Comparison of ENCODE assay signal across 13 cellular contexts in the genomic region with DNA sequence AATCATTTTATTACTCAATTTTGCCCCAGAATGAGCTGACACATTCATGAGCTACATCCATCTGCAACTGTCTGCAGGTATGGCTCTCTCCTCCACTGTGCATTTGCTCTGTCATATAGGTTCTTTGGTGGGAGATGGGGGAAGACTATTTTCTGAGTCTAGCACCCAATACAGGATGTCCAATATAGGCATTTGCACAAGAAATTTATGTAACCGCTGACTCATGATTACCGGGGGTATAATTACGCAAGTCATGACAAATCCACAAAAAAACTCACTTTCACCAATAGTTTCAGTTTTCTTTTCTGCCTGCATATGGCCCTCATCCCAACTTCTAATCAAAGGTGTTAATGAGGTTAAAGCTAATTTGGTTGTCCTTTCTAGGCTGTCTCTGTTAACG. TPM values are rescaled to one million over a fixed set of nuclear protein-coding genes. Genes with fewer than 3 reads are reported as not detected.
DNase-seq lines count a peak whose midpoint lies in the region; ATAC-seq and TF ChIP-seq lines count a peak whose summit lies in the region.
"Had no signal": no experiment of that assay in that cellular context is flagged by ENCODE, and none has a peak within 500 bp of the region (broad histone marks: within the 10 kb centered on the region; RNA-seq: fewer than 3 reads in every experiment).

No MANE protein-coding gene starts in this region.

- H3K4me3 ChIP-seq in fibroblast of villous mesenchyme (ENCODE audit: low read depth, low read length), result no peak overlapping the region

- CTCF ChIA-PET in RWPE1 (lab: Yijun Ruan, JAX), result interaction anchor here (0.6 to 1.0 kb wide), 3 partner anchors 18 to 407 kb away, joined by 3 to 4 read pairs (median 3); partner anchors contain the start of gene VSIG8

- POLR2A ChIA-PET in RWPE1 (lab: Yijun Ruan, JAX; ENCODE audit: low non-redundant PET), result no interaction called here

- ATAC-seq in GM19467 (IDR thresholded peaks at IDR 0.05; ENCODE audit: unreplicated experiment) (no peak), GM19463 (IDR thresholded peaks at IDR 0.05; ENCODE audit: unreplicated experiment) (no peak)
- ATAC-seq: sciatic nerve had no signal

- peak overlapping the region; percentile 56; the same call in 1 of the 2 replicates for H3K27ac ChIP-seq in RWPE1

- peak; percentile 75 for DNase-seq in AG08395 (ENCODE audit: low spot score)
- peak; percentile 84 for DNase-seq in HS-5 (ENCODE audit: low read depth)
- DNase-seq in RWPE1 (ENCODE audit: low spot score), result peak; percentile 92
- peak; percentile 88 for DNase-seq in fibroblast of villous mesenchyme (ENCODE audit: low read depth)
- DNase-seq in activated CD8-positive, alpha-beta memory T cell treated with anti-CD3 and anti-CD28 coated beads for 24 hours, result no peak
- no peak for DNase-seq in activated CD4-positive, alpha-beta T cell treated with anti-CD3 and anti-CD28 coated beads, Interleukin-2, amount 50 U/mL, for 1 hour
- DNase-seq: CD4-positive, alpha-beta memory T cell had no signal

- TF ChIP-seq CTCF in RWPE1 (conservative IDR thresholded peaks at IDR 0.05; ENCODE audit: low read depth) (no peak), fibroblast of villous mesenchyme (IDR thresholded peaks at IDR 0.05; ENCODE audit: insufficient read depth, low read depth, low read length) (no peak)

RNA-seq across cellular contexts. Expression of gene VSIG8, which starts 17.5 kb away (rescaled TPM):
- total RNA-seq in fibroblast of villous mesenchyme, result under 0.01 TPM in 1 of 2 replicates, not detected in the other
- total RNA-seq: activated CD8-positive, alpha-beta memory T cell treated with anti-CD3 and anti-CD28 coated beads for 36 hours; CD4-positive, alpha-beta memory T cell; mucosa of gallbladder; sciatic nerve; T-helper 2 cell treated with Interferon-gamma antibody and Interleukin-4, amounts not matched to agents 100 ng/mL and 5 ng/mL, for 36 hours had no signal

RNA-seq across cellular contexts. Expression of gene CFAP45, which starts 20.0 kb away (rescaled TPM):
- 0.32 and 0.43 TPM in 2 replicates for total RNA-seq in fibroblast of villous mesenchyme

RNA-seq across cellular contexts. Expression of gene TAGLN2, which starts 45.3 kb away (rescaled TPM):
- 167 and 277 TPM in 2 replicates for total RNA-seq in fibroblast of villous mesenchyme

RNA-seq across cellular contexts. Expression of gene SLAMF8, which starts 53.3 kb away (rescaled TPM):
- not detected in 2 replicates for total RNA-seq in fibroblast of villous mesenchyme

Comparison
In these comparisons a context has a peak if more than half of its experiments do, and no peak if none do; other contexts are left out.
1. DNase-seq: peak in AG08395 (single experiment), HS-5 (single experiment), RWPE1 (single experiment) and fibroblast of villous mesenchyme (single experiment); none in activated CD8-positive, alpha-beta memory T cell treated with anti-CD3 and anti-CD28 coated beads for 24 hours (single experiment) and activated CD4-positive, alpha-beta T cell treated with anti-CD3 and anti-CD28 coated beads, Interleukin-2, amount 50 U/mL, for 1 hour (single experiment).